In the genomic region with DNA sequence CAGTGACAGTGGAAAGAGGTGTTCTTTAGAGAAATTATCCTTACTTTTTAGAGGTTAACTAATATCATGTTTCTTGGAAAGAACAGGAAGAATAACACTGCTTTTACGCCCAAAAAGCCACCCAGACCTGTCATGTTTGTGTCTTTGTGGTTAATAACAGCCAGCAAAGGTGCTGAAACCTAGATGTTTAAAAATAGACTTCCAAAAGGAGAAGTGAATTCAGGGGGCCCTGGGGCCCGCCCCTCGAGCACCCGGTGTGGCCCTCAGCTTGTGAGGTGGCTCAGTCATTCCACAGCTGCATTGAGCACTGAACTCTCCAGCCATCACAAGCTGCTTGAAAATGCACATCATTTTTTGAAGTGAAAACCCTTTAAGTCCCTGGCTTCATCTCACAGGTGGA, we compare ENCODE assay signal across 12 cellular contexts. TPM values are rescaled to one million over a fixed set of nuclear protein-coding genes. Genes with fewer than 3 reads are reported as not detected.
DNase-seq lines count a peak whose midpoint lies in the region; ATAC-seq and TF ChIP-seq lines count a peak whose summit lies in the region.
"Had no signal": no experiment of that assay in that cellular context is flagged by ENCODE, and none has a peak within 500 bp of the region (broad histone marks: within the 10 kb centered on the region; RNA-seq: fewer than 3 reads in every experiment).

No MANE protein-coding gene starts in this region.

- no peaks in the 10 kb centered on the region for H3K9me3 Mint-ChIP-seq in activated T-cell treated with anti-CD3 and anti-CD28 coated beads, Interleukin-2, amount 50 U/mL, for 72 hours
- H3K9me3 Mint-ChIP-seq in stimulated activated naive CD8-positive, alpha-beta T cell treated with anti-CD3 and anti-CD28 coated beads, Interleukin-15, Interleukin-2, amounts not matched to agents 100 ng/mL and 50 ng/mL, for 24 hours: no peaks in the 10 kb centered on the region
- peaks cover 0 to 1% (median 0%) of the 10 kb centered on the region in 7 donors for H3K9me3 Mint-ChIP-seq in CD14-positive monocyte

- intact Hi-C loops in CD14-positive monocyte (cut with micrococcal nuclease): no loop called here
- intact Hi-C loops in breast epithelium (cut with DNase I; ENCODE audit: low total_unique reads): no loop called here

- peak overlapping the region; percentile 59 for H3K27ac Mint-ChIP-seq in activated T-cell treated with anti-CD3 and anti-CD28 coated beads, Interleukin-2, amount 50 U/mL, for 72 hours
- peak overlapping the region; percentile 78 for H3K27ac Mint-ChIP-seq in stimulated activated naive CD8-positive, alpha-beta T cell treated with anti-CD3 and anti-CD28 coated beads, Interleukin-15, Interleukin-2, amounts not matched to agents 100 ng/mL and 50 ng/mL, for 24 hours
- peak overlapping the region in 1 of 7 donors; percentile 73 for H3K27ac Mint-ChIP-seq in CD14-positive monocyte

- H3K36me3 Mint-ChIP-seq in activated T-cell treated with anti-CD3 and anti-CD28 coated beads, Interleukin-2, amount 50 U/mL, for 72 hours (ENCODE audit: insufficient read depth in 2 of 2): peaks cover 11 to 34% of the 10 kb centered on the region in 2 donors
- H3K36me3 Mint-ChIP-seq in stimulated activated naive CD8-positive, alpha-beta T cell treated with anti-CD3 and anti-CD28 coated beads, Interleukin-15, Interleukin-2, amounts not matched to agents 100 ng/mL and 50 ng/mL, for 24 hours (ENCODE audit: low read depth): peaks cover 66% of the 10 kb centered on the region
- H3K36me3 Mint-ChIP-seq in CD14-positive monocyte: peaks cover 60 to 86% of the 10 kb centered on the region in 2 donors

- no peak overlapping the region for H3K4me3 ChIP-seq in breast epithelium
- H3K4me3 ChIP-seq: gastroesophageal sphincter had no signal

- no peak for TF ChIP-seq CTCF in CD14-positive monocyte (IDR thresholded peaks at IDR 0.05)
- no peak for TF ChIP-seq CTCF in breast epithelium (IDR thresholded peaks at IDR 0.05)

- no peaks in the 10 kb centered on the region for H3K4me1 ChIP-seq in breast epithelium
- H3K4me1 ChIP-seq: Caco-2, gastroesophageal sphincter had no signal

- no peaks in the 10 kb centered on the region for H3K36me3 ChIP-seq in breast epithelium

- H3K27me3 Mint-ChIP-seq in activated T-cell treated with anti-CD3 and anti-CD28 coated beads, Interleukin-2, amount 50 U/mL, for 72 hours (ENCODE audit: low read depth): no peaks in the 10 kb centered on the region
- H3K27me3 Mint-ChIP-seq in stimulated activated naive CD8-positive, alpha-beta T cell treated with anti-CD3 and anti-CD28 coated beads, Interleukin-15, Interleukin-2, amounts not matched to agents 100 ng/mL and 50 ng/mL, for 24 hours: no peaks in the 10 kb centered on the region
- peaks cover 0 to 1% (median 0%) of the 10 kb centered on the region in 3 donors for H3K27me3 Mint-ChIP-seq in CD14-positive monocyte (ENCODE audit: low read depth in 3 of 3)

- ATAC-seq in activated T-cell treated with anti-CD3 and anti-CD28 coated beads, Interleukin-2, amount 50 U/mL, for 72 hours (replicated peaks in 1 of 2): no peak
- ATAC-seq in HG02759 (IDR thresholded peaks at IDR 0.05; ENCODE audit: unreplicated experiment): peak; percentile 84
- ATAC-seq: gastroesophageal sphincter had no signal

- H3K4me1 Mint-ChIP-seq in activated T-cell treated with anti-CD3 and anti-CD28 coated beads, Interleukin-2, amount 50 U/mL, for 72 hours (ENCODE audit: low read depth): peaks cover 31% of the 10 kb centered on the region
- H3K4me1 Mint-ChIP-seq in stimulated activated naive CD8-positive, alpha-beta T cell treated with anti-CD3 and anti-CD28 coated beads, Interleukin-15, Interleukin-2, amounts not matched to agents 100 ng/mL and 50 ng/mL, for 24 hours (ENCODE audit: low read depth): peaks cover 44% of the 10 kb centered on the region
- H3K4me1 Mint-ChIP-seq in CD14-positive monocyte: peaks cover 9% of the 10 kb centered on the region

- no peak overlapping the region for H3K27ac ChIP-seq in breast epithelium
- H3K27ac ChIP-seq: gastroesophageal sphincter had no signal

- no peak for TF ChIP-seq POLR2A in breast epithelium (IDR thresholded peaks at IDR 0.05)

- H3K27me3 ChIP-seq in breast epithelium: no peaks in the 10 kb centered on the region
- H3K27me3 ChIP-seq: gastroesophageal sphincter had no signal

- DNase-seq in activated T-cell treated with anti-CD3 and anti-CD28 coated beads, Interleukin-2, amount 50 U/mL, for 72 hours: no peak
- DNase-seq in activated T-cell treated with anti-CD3 and anti-CD28 coated beads for 4 hours (no peak), NAMALWA (ENCODE audit: low spot score) (peak; percentile 83), CD14-positive monocyte (ENCODE audit: low spot score) (no peak), NCI-H748 treated with DMSO at 0.1 percent for 48 hours (lab: John Stamatoyannopoulos, UW) (no peak), breast epithelium (ENCODE audit: low spot score in 2 of 2) (no peak)
- DNase-seq: Caco-2; NCI-H1105 treated with DMSO at 0.1 percent for 48 hours; stimulated activated CD4-positive, alpha-beta T cell treated with anti-CD3 and anti-CD28 coated beads, Interleukin-15, amount 100 ng/mL, for 24 hours had no signal

- no peak overlapping the region for H3K4me3 Mint-ChIP-seq in activated T-cell treated with anti-CD3 and anti-CD28 coated beads, Interleukin-2, amount 50 U/mL, for 72 hours
- H3K4me3 Mint-ChIP-seq in stimulated activated naive CD8-positive, alpha-beta T cell treated with anti-CD3 and anti-CD28 coated beads, Interleukin-15, Interleukin-2, amounts not matched to agents 100 ng/mL and 50 ng/mL, for 24 hours: peak overlapping the region; percentile 35
- H3K4me3 Mint-ChIP-seq in CD14-positive monocyte: no peak overlapping the region

- H3K9me3 ChIP-seq in breast epithelium: no peaks in the 10 kb centered on the region
- H3K9me3 ChIP-seq: Caco-2, gastroesophageal sphincter had no signal

RNA-seq across cellular contexts. Expression of a gene that starts 20.8 kb away (rescaled TPM):
- 1 to 10 TPM; 3.2 to 3.9 TPM for total RNA-seq in activated T-cell treated with anti-CD3 and anti-CD28 coated beads, Interleukin-2, amount 50 U/mL, for 72 hours
- polyA plus RNA-seq in CD14-positive monocyte: not detected
- under 1 TPM; 0.16 to 0.88 (median 0.66) TPM for total RNA-seq in breast epithelium
